Comparison of ENCODE assay signal across 9 cellular contexts in the genomic region with DNA sequence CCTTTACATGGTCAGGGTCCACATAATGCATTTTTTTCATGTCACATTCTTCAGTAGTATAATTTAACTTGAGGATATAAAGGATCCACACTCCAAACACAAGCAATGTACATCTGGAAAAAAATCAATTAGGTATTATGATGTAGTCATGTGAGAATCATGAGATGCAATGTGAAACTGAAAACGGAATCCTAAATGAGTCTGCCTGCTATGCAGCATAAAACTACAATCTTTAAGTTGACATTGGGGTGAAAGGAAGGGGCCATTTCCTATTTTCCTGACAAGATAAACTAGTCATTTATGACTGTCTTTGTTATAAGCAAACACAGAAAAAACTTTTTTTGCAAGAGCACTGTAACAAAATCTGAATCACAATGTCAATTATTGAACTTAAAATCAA. TPM values are rescaled to one million over a fixed set of nuclear protein-coding genes. Genes with fewer than 3 reads are reported as not detected.
A peak's percentile ranks its signal among the peaks of the same experiment; 100 is the strongest.
DNase-seq lines count a peak whose midpoint lies in the region; ATAC-seq, FAIRE-seq and TF ChIP-seq lines count a peak whose summit lies in the region.
"Had no signal": no experiment of that assay in that cellular context is flagged by ENCODE, and none has a peak within 500 bp of the region (broad histone marks: within the 10 kb centered on the region; RNA-seq: fewer than 3 reads in every experiment).

No MANE protein-coding gene starts in this region.

- CTCF ChIA-PET in CD8-positive, alpha-beta memory T cell (lab: Charles Lee) = interaction anchor here (0.6 to 2.1 kb wide), 2 partner anchors 27 to 34 kb away, joined by 3 to 20 read pairs; partner anchors contain the start of gene ST3GAL5
- CTCF ChIA-PET in endothelial cell of umbilical vein (lab: Charles Lee) = interaction anchor here (0.9 kb wide), 1 partner anchor 34 kb away, joined by 4 read pairs; no protein-coding TSS in a partner anchor

- no peak overlapping the region for H3K27ac ChIP-seq in CD8-positive, alpha-beta memory T cell (ENCODE audit: low read depth, low read length)
- H3K27ac ChIP-seq in endothelial cell of umbilical vein (ENCODE audit: insufficient read depth, low read depth, low read length) = peak overlapping the region; percentile 47

- H3K9me3 ChIP-seq in CD8-positive, alpha-beta memory T cell (ENCODE audit: low read length) = no peaks in the 10 kb centered on the region
- no peaks in the 10 kb centered on the region for H3K9me3 ChIP-seq in endothelial cell of umbilical vein (replicated peaks; ENCODE audit: control insufficient read depth, insufficient read depth, low read length)

- H4K20me1 ChIP-seq in endothelial cell of umbilical vein (replicated peaks; ENCODE audit: control insufficient read depth, extremely low read depth, insufficient read depth, low read length) = no peaks in the 10 kb centered on the region

- H3K4me3 Mint-ChIP-seq in CD8-positive, alpha-beta memory T cell = peak overlapping the region; percentile 36 to 78 (median 73)

- no peaks in the 10 kb centered on the region for H3K27me3 ChIP-seq in CD8-positive, alpha-beta memory T cell (ENCODE audit: insufficient read depth, low read length, poor library complexity, severe bottlenecking)
- no peaks in the 10 kb centered on the region for H3K27me3 ChIP-seq in endothelial cell of umbilical vein (ENCODE audit: control insufficient read depth in 2 of 2, insufficient read depth in 2 of 2, low read length in 2 of 2)

- dilution Hi-C loops in endothelial cell of umbilical vein (cut with MboI; ENCODE audit: extremely low pct_ligation_motif_present, low sequenced_read_pairs) = no loop called here

- POLR2A ChIA-PET in CD8-positive, alpha-beta memory T cell (lab: Charles Lee) = interaction anchor here (0.6 to 0.9 kb wide), 3 partner anchors 27 to 218 kb away, joined by 3 to 4 read pairs (median 3); no protein-coding TSS in a partner anchor
- POLR2A ChIA-PET in endothelial cell of umbilical vein (lab: Charles Lee) = no interaction called here

- peaks cover 5% of the 10 kb centered on the region for H3K36me3 ChIP-seq in CD8-positive, alpha-beta memory T cell (ENCODE audit: insufficient read depth, low read length)
- no peaks in the 10 kb centered on the region for H3K36me3 ChIP-seq in endothelial cell of umbilical vein (ENCODE audit: control insufficient read depth in 2 of 2, extremely low read depth in 1 of 2, insufficient read depth in 2 of 2, low read length in 2 of 2)

- no peak for TF ChIP-seq POLR2A in endothelial cell of umbilical vein (IDR thresholded peaks at IDR 0.05; ENCODE audit: low read depth, low read length)

- H2AFZ ChIP-seq in endothelial cell of umbilical vein (ENCODE audit: low read depth, low read length) = peak overlapping the region; percentile 68

- H3K4me1 ChIP-seq in CD8-positive, alpha-beta memory T cell (ENCODE audit: insufficient read depth, low read length) = peaks cover 37% of the 10 kb centered on the region
- H3K4me1 ChIP-seq in endothelial cell of umbilical vein (ENCODE audit: control insufficient read depth, extremely low read depth, insufficient read depth, low read length) = peaks cover 15% of the 10 kb centered on the region

- H3K27me3 Mint-ChIP-seq in CD8-positive, alpha-beta memory T cell = no peaks in the 10 kb centered on the region

- H3K9me1 ChIP-seq in endothelial cell of umbilical vein (replicated peaks; ENCODE audit: control insufficient read depth, extremely low read depth, insufficient read depth, low read length) = no peaks in the 10 kb centered on the region

- intact Hi-C loops in endothelial cell of umbilical vein (cut with micrococcal nuclease) = no loop called here

- no TSS peak for BruUV-seq in endothelial cell of umbilical vein (replicated peaks; lab: Mats Ljungman, UMichigan)

- no peaks in the 10 kb centered on the region for H3K79me2 ChIP-seq in endothelial cell of umbilical vein (ENCODE audit: control insufficient read depth, insufficient read depth, low read length)

- H3K4me1 Mint-ChIP-seq in CD8-positive, alpha-beta memory T cell = peaks cover 48 to 78% (median 66%) of the 10 kb centered on the region in 3 donors

- peak overlapping the region; percentile 42 for H3K9ac ChIP-seq in endothelial cell of umbilical vein (replicated peaks; ENCODE audit: extremely low read depth, insufficient read depth, low read length)

- peaks cover 11 to 52% (median 19%) of the 10 kb centered on the region in 3 donors for H3K36me3 Mint-ChIP-seq in CD8-positive, alpha-beta memory T cell

- H3K4me2 ChIP-seq in endothelial cell of umbilical vein (ENCODE audit: insufficient read depth, low read length) = peak overlapping the region; percentile 95

- H3K4me3 ChIP-seq in CD8-positive, alpha-beta memory T cell (ENCODE audit: low read length) = no peak overlapping the region
- peak overlapping the region in 1 of 3 experiments; percentile 39 for H3K4me3 ChIP-seq in endothelial cell of umbilical vein (replicated peaks in 1 of 3; ENCODE audit: insufficient read depth in 1 of 3, low read depth in 1 of 3, low read length in 3 of 3)

- ATAC-seq in GM21360 (IDR thresholded peaks at IDR 0.05; ENCODE audit: unreplicated experiment) (peak; percentile 63), HG02840 (IDR thresholded peaks at IDR 0.05; ENCODE audit: low FRiP score, unreplicated experiment) (no peak)

- DNase-seq in CD8-positive, alpha-beta memory T cell = no peak
- DNase-seq in NAMALWA (ENCODE audit: low spot score) = peak; percentile 56
- no peak for DNase-seq in endothelial cell of umbilical vein (ENCODE audit: low read depth, low spot score)
- no peak for DNase-seq in NCI-H1092 treated with DMSO at 0.1 percent for 48 hours (lab: John Stamatoyannopoulos, UW)
- DNase-seq in anterior cingulate cortex (lab: John Stamatoyannopoulos, UW) = no peak
- DNase-seq in NK-92 treated with Interleukin-12 subunit alpha and Interleukin-12 subunit beta, amount 100 ng/mL, for 24 hours (lab: John Stamatoyannopoulos, UW) = no peak
- DNase-seq: NCI-H524 treated with DMSO at 0.1 percent for 48 hours had no signal

- TF ChIP-seq CTCF in endothelial cell of umbilical vein (IDR thresholded peaks at IDR 0.05; ENCODE audit: extremely low read depth in 1 of 2, insufficient read depth in 1 of 2, low read depth in 1 of 2, low read length in 2 of 2) = no peak

- peak; percentile 66 for FAIRE-seq in endothelial cell of umbilical vein (lab: Jason Lieb, UNC)

- H3K9me3 Mint-ChIP-seq in CD8-positive, alpha-beta memory T cell = no peaks in the 10 kb centered on the region

- peak overlapping the region; percentile 83 to 99 (median 95) for H3K27ac Mint-ChIP-seq in CD8-positive, alpha-beta memory T cell

TF ChIP-seq in endothelial cell of umbilical vein, 7 proteins besides CTCF, POLR2A, EP300 and RAD21:
- TF ChIP-seq MYC (IDR thresholded peaks at IDR 0.05; ENCODE audit: low read depth, low read length) = no peak
- no peak for TF ChIP-seq JUN (IDR thresholded peaks at IDR 0.05; ENCODE audit: borderline replicate concordance, insufficient read depth, insufficient read length, low read depth)
- TF ChIP-seq EZH2 (IDR thresholded peaks at IDR 0.05; ENCODE audit: borderline replicate concordance, low read depth, low read length, severe bottlenecking) = no peak
- TF ChIP-seq FOS (IDR thresholded peaks at IDR 0.05; ENCODE audit: borderline replicate concordance, insufficient read depth, low read length) = no peak
- no peak for TF ChIP-seq MAX (IDR thresholded peaks at IDR 0.05; ENCODE audit: insufficient read depth, insufficient read length)
- no peak for TF ChIP-seq GATA2 (IDR thresholded peaks at IDR 0.05; ENCODE audit: insufficient read depth, insufficient read length, low read depth, low read length)
- no peak for TF ChIP-seq POLR2AphosphoS5 (IDR thresholded peaks at IDR 0.05; ENCODE audit: insufficient read depth, low read depth, low read length)

RNA-seq across cellular contexts. Expression of gene ST3GAL5, which starts 27.6 kb away (rescaled TPM):
- 10 to 100 TPM; 11.1 to 11.2 TPM for total RNA-seq in CD8-positive, alpha-beta memory T cell
- polyA plus RNA-seq in CD8-positive, alpha-beta memory T cell = 21.8 TPM
- 12.7 and 16.0 TPM in 2 replicates for total RNA-seq in endothelial cell of umbilical vein
- 7.5 and 9.5 TPM in 2 replicates for polyA plus RNA-seq in endothelial cell of umbilical vein
- polyA plus RNA-seq in endothelial cell of umbilical vein (2011; cell fraction: cytosol; rRNA removed) = 9.5 and 10.0 TPM in 2 replicates
- 14.6 and 16.2 TPM in 2 replicates for polyA plus RNA-seq in endothelial cell of umbilical vein (2011; cell fraction: nucleus; rRNA removed)
- 9.0 and 14.5 TPM in 2 replicates for polyA plus RNA-seq in endothelial cell of umbilical vein (2012)
- polyA minus RNA-seq in endothelial cell of umbilical vein = 9.8 and 12.9 TPM in 2 replicates
- 0.72 TPM for polyA minus RNA-seq in endothelial cell of umbilical vein (2011; cell fraction: cytosol; rRNA and poly(A)+ RNA removed)
- 11.1 and 15.7 TPM in 2 replicates for polyA minus RNA-seq in endothelial cell of umbilical vein (2011; cell fraction: nucleus; rRNA and poly(A)+ RNA removed)
